Comparison of ENCODE assay signal across 19 cellular contexts in the genomic region with DNA sequence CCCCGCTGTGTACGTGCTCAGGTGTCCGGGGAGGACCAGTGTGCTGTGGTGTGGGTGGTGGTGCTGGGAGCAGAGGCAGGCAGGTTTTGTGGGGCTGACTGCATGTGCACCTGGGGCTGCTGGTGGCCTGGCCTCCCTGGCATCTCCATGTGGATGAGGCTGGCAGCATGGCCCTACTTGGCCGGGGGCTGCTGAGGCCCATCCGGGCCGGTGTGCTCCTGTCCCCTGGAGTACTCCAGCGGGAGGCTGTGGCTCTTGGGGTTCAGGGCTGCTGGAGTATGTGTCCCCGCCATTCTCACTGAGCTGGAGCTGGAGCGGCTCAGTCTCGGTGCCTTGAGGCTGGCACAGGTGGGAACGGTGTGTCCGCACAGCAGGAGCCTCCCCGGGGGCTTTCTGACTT. TPM values are rescaled to one million over a fixed set of nuclear protein-coding genes. Genes with fewer than 3 reads are reported as not detected.
DNase-seq lines count a peak whose midpoint lies in the region; ATAC-seq, FAIRE-seq and TF ChIP-seq lines count a peak whose summit lies in the region.
"Had no signal": no experiment of that assay in that cellular context is flagged by ENCODE, and none has a peak within 500 bp of the region (broad histone marks: within the 10 kb centered on the region; RNA-seq: fewer than 3 reads in every experiment).

No MANE protein-coding gene starts in this region.

- CTCF ChIA-PET in HepG2 (lab: Yijun Ruan, JAX; ENCODE audit: low intra/inter-chr PET ratio, low total read pairs), result no interaction called here

- no peak for TF ChIP-seq RAD21 in HepG2 (CRISPR knock-in tag; IDR thresholded peaks at IDR 0.05)

- H3K4me1 ChIP-seq in HepG2 (ENCODE audit: insufficient read depth, low read length) (no peaks in the 10 kb centered on the region), right lobe of liver (no peaks in the 10 kb centered on the region), neuronal stem cell (ENCODE audit: control insufficient read depth in 2 of 2, insufficient read depth in 1 of 2, low read depth in 1 of 2, low read length in 2 of 2) (peaks cover 22 to 24% of the 10 kb centered on the region in 2 donors)

- no TSS peak for BruUV-seq in HepG2 (replicated peaks; lab: Mats Ljungman, UMichigan)

- TF ChIP-seq POLR2A in HepG2 (IDR thresholded peaks at IDR 0.05; ENCODE audit: insufficient read depth in 1 of 2, low read depth in 2 of 2, low read length in 2 of 2) (no peak), right lobe of liver (IDR thresholded peaks at IDR 0.05) (no peak)

- H3K27me3 Mint-ChIP-seq in brain, result peaks cover 7% of the 10 kb centered on the region
- H3K27me3 Mint-ChIP-seq: B cell; CD4-positive, alpha-beta memory T cell had no signal

- H3K9ac ChIP-seq in HepG2 (ENCODE audit: insufficient read depth, low read depth, low read length) (no peak overlapping the region), neuronal stem cell (ENCODE audit: low read depth, low read length, poor library complexity) (no peak overlapping the region)

- WGBS in HepG2 (ENCODE audit: low lambda C conversion rate), result 0% methylated on average over 1 of the region's 13 CpGs
- WGBS in right lobe of liver (ENCODE audit: insufficient coverage, low coverage, low lambda C conversion rate, missing lambda C conversion rate), result 18% methylated on average over 3 of the region's 13 CpGs
- WGBS in neuronal stem cell (ENCODE audit: extremely low coverage in 2 of 2, insufficient read length in 2 of 2, insufficient replicate concordance in 1 of 2), 2 donors, result no CpG with 5 or more reads among the region's 13 CpGs

- no peak overlapping the region for H3K27ac ChIP-seq in HepG2 (ENCODE audit: extremely low read length, insufficient read depth, low read length)
- no peak overlapping the region for H3K27ac ChIP-seq in right lobe of liver
- H3K27ac ChIP-seq in neuronal stem cell (replicated peaks; ENCODE audit: low read length), result no peak overlapping the region
- H3K27ac ChIP-seq: 22Rv1 had no signal

- H2BK15ac ChIP-seq in neuronal stem cell (ENCODE audit: low read length), result peak overlapping the region; percentile 100

- H3K9me3 ChIP-seq in HepG2 (ENCODE audit: low read length) (peaks cover 12% of the 10 kb centered on the region; the same call in 1 of the 2 replicates), right lobe of liver (no peaks in the 10 kb centered on the region), neuronal stem cell (replicated peaks in 1 of 2; ENCODE audit: control insufficient read depth in 2 of 2, insufficient read depth in 1 of 2, low read depth in 1 of 2, low read length in 2 of 2) (peaks cover 3 to 5% of the 10 kb centered on the region in 2 donors)

- TF ChIP-seq EP300 in HepG2 (IDR thresholded peaks at IDR 0.05; ENCODE audit: low read depth in 2 of 2, low read length in 2 of 2) (no peak), HepG2 (CRISPR knock-in tag; IDR thresholded peaks at IDR 0.05; ENCODE audit: borderline replicate concordance) (no peak)

- TF ChIP-seq CTCF in HepG2 (CRISPR knock-in tag; IDR thresholded peaks at IDR 0.05) (no peak), right lobe of liver (IDR thresholded peaks at IDR 0.05) (no peak), brain (conservative IDR thresholded peaks at IDR 0.05) (no peak)

- POLR2A ChIA-PET in HepG2 (lab: Yijun Ruan, JAX), result no interaction called here

- H3K4me1 Mint-ChIP-seq in brain, result peaks cover 50% of the 10 kb centered on the region
- H3K4me1 Mint-ChIP-seq: B cell had no signal

- peak overlapping the region; percentile 87 for H2BK120ac ChIP-seq in neuronal stem cell (ENCODE audit: low read depth, low read length)

- no peak for FAIRE-seq in HepG2 (lab: Jason Lieb, UNC)
- FAIRE-seq: A204.1, G401.6, GM12892 had no signal

- no peak overlapping the region for H3K4me3 ChIP-seq in HepG2 (replicated peaks in 1 of 3; ENCODE audit: insufficient read depth in 1 of 3, low read depth in 2 of 3, low read length in 3 of 3)
- no peak overlapping the region for H3K4me3 ChIP-seq in right lobe of liver
- no peak overlapping the region for H3K4me3 ChIP-seq in neuronal stem cell (ENCODE audit: low read length in 2 of 2)

- peaks cover 20 to 60% of the 10 kb centered on the region in 2 experiments for H3K27me3 ChIP-seq in HepG2 (ENCODE audit: control insufficient read depth in 1 of 2, insufficient read depth in 2 of 2, low read length in 2 of 2)
- H3K27me3 ChIP-seq in right lobe of liver, result no peaks in the 10 kb centered on the region
- H3K27me3 ChIP-seq in neuronal stem cell (ENCODE audit: control insufficient read depth in 3 of 3, insufficient read depth in 3 of 3, low read depth in 1 of 3, low read length in 3 of 3), result peaks cover 0 to 54% (median 0%) of the 10 kb centered on the region in 3 experiments

- H3K27ac Mint-ChIP-seq in brain, result peak overlapping the region in 3 of 5 experiments; percentile 55 to 68 (median 61)
- H3K27ac Mint-ChIP-seq: B cell; CD4-positive, alpha-beta memory T cell had no signal

- H2BK12ac ChIP-seq in neuronal stem cell (ENCODE audit: low read length), result peak overlapping the region; percentile 100

- ATAC-seq in HepG2 (no peak), right lobe of liver (no peak)
- ATAC-seq: HCT116 had no signal

- H3K9me3 Mint-ChIP-seq in brain, result peaks cover 0 to 5% (median 0%) of the 10 kb centered on the region in 5 experiments

- H3K4me3 Mint-ChIP-seq in brain, result no peak overlapping the region
- H3K4me3 Mint-ChIP-seq: B cell; CD4-positive, alpha-beta memory T cell had no signal

- H3K23ac ChIP-seq in neuronal stem cell (ENCODE audit: low read depth, low read length, poor library complexity), result peak overlapping the region; percentile 89

- H3K36me3 Mint-ChIP-seq in brain, result no peaks in the 10 kb centered on the region
- H3K36me3 Mint-ChIP-seq: CD4-positive, alpha-beta memory T cell had no signal

- H3K4me2 ChIP-seq in HepG2 (ENCODE audit: low read depth, low read length) (no peak overlapping the region), neuronal stem cell (ENCODE audit: insufficient read depth, low read length, poor library complexity, severe bottlenecking) (no peak overlapping the region)

- H4K91ac ChIP-seq in neuronal stem cell (ENCODE audit: low read depth, low read length, poor library complexity), result no peak overlapping the region

- peak overlapping the region; percentile 98 for H2AK5ac ChIP-seq in neuronal stem cell (ENCODE audit: low read depth, low read length)

- peaks cover 3% of the 10 kb centered on the region; the same call in 1 of the 2 replicates for H4K20me1 ChIP-seq in HepG2 (ENCODE audit: insufficient read depth, low read length)

- H3K36me3 ChIP-seq in HepG2 (replicated peaks in 1 of 2; ENCODE audit: control insufficient read depth in 1 of 2, insufficient read depth in 2 of 2, low read length in 2 of 2) (no peaks in the 10 kb centered on the region), right lobe of liver (no peaks in the 10 kb centered on the region), neuronal stem cell (replicated peaks in 1 of 2; ENCODE audit: control insufficient read depth in 2 of 2, insufficient read depth in 2 of 2, low read length in 2 of 2) (no peaks in the 10 kb centered on the region)

- intact Hi-C loops in HepG2 (cut with micrococcal nuclease; ENCODE audit: unreplicated experiment) (no loop called here), right lobe of liver (cut with DNase I) (loop anchor here in 1 of 2 donors (10.0 kb wide), 1 partner anchor 172 kb away; no protein-coding TSS in a partner anchor)

- no peak for DNase-seq in HepG2 (ENCODE audit: low spot score)
- no peak for DNase-seq in right lobe of liver
- DNase-seq in neuronal stem cell (ENCODE audit: low spot score), result no peak
- no peak for DNase-seq in effector CD8-positive, alpha-beta T cell (lab: John Stamatoyannopoulos, UW)
- no peak for DNase-seq in DMS114 treated with DMSO at 0.1 percent for 48 hours (lab: John Stamatoyannopoulos, UW; ENCODE audit: unreplicated experiment)
- DNase-seq: C1 segment of cervical spinal cord; Calu3; CD4-positive, alpha-beta memory T cell; COR-L47; DMS153; DND-41; GOT3 had no signal

- H4K8ac ChIP-seq in neuronal stem cell (ENCODE audit: low read depth, low read length), result no peak overlapping the region

- in situ Hi-C loops in HepG2 (cut with HindIII; ENCODE audit: extremely low pct_ligation_motif_present, low pct_unique_long_range_greater_than_20kb), result no loop called here

- no peak overlapping the region for H2AFZ ChIP-seq in HepG2 (ENCODE audit: low read length)
- no peak overlapping the region for H2AFZ ChIP-seq in neuronal stem cell (ENCODE audit: low read length)

- no peaks in the 10 kb centered on the region for H3K79me1 ChIP-seq in neuronal stem cell (ENCODE audit: low read depth, low read length)

- peak overlapping the region; percentile 85 for H3K18ac ChIP-seq in neuronal stem cell (ENCODE audit: low read length)

- peak overlapping the region; percentile 98 for H2BK5ac ChIP-seq in neuronal stem cell (ENCODE audit: low read length)

- no peaks in the 10 kb centered on the region for H3K79me2 ChIP-seq in HepG2 (ENCODE audit: insufficient read depth, low read length)

- no peak overlapping the region for H3K4ac ChIP-seq in neuronal stem cell (ENCODE audit: low read length)

- peak overlapping the region; percentile 89 for H3K14ac ChIP-seq in neuronal stem cell (ENCODE audit: low read length)

RNA-seq across cellular contexts. Expression of a gene that starts 20.8 kb away (rescaled TPM):
- 38.3 and 39.6 TPM in 2 replicates for total RNA-seq in HepG2 (2016; rRNA removed; fragmentation: Illumina TruSeq; extraction: Trizol)
- 20.2 and 25.8 TPM in 2 replicates for total RNA-seq in HepG2 (2016; cell fraction: cytosol; rRNA removed; fragmentation: Illumina TruSeq; extraction: Trizol; ENCODE audit: low read depth)
- total RNA-seq in HepG2 (2016; cell fraction: insoluble cytoplasmic fraction; rRNA removed; fragmentation: Illumina TruSeq; extraction: Trizol), result 37.8 and 38.9 TPM in 2 replicates
- 53.4 and 59.7 TPM in 2 replicates for total RNA-seq in HepG2 (2016; cell fraction: membrane; rRNA removed; fragmentation: Illumina TruSeq; extraction: Trizol)
- total RNA-seq in HepG2 (2016; cell fraction: nucleus; rRNA removed; fragmentation: Illumina TruSeq; extraction: Trizol), result 27.1 and 27.5 TPM in 2 replicates
- polyA plus RNA-seq in HepG2 (2011; rRNA removed), result 16.1 and 21.0 TPM in 2 replicates
- polyA plus RNA-seq in HepG2 (2011; cell fraction: cytosol; rRNA removed), result 16.3 and 20.9 TPM in 2 replicates
- polyA plus RNA-seq in HepG2 (2011; cell fraction: nucleus; rRNA removed), result 49.0 and 57.5 TPM in 2 replicates
- polyA plus RNA-seq in HepG2 (2012), result 13.3 and 14.5 TPM in 2 replicates
- polyA plus RNA-seq in HepG2 (2016; cell fraction: cytosol; fragmentation: Illumina TruSeq; extraction: Trizol; ENCODE audit: low read depth), result 27.1 and 37.0 TPM in 2 replicates
- polyA plus RNA-seq in HepG2 (2016; cell fraction: insoluble cytoplasmic fraction; fragmentation: Illumina TruSeq; extraction: Trizol; ENCODE audit: low read depth), result 36.5 and 40.8 TPM in 2 replicates
- 47.4 and 49.9 TPM in 2 replicates for polyA plus RNA-seq in HepG2 (2016; cell fraction: membrane; fragmentation: Illumina TruSeq; extraction: Trizol; ENCODE audit: low read depth)
- 44.7 and 46.3 TPM in 2 replicates for polyA plus RNA-seq in HepG2 (2016; cell fraction: nucleus; fragmentation: Illumina TruSeq; extraction: Trizol; ENCODE audit: insufficient read depth, low read depth)
- 15.3 and 46.5 TPM in 2 replicates for polyA minus RNA-seq in HepG2 (2011; rRNA and poly(A)+ RNA removed; ENCODE audit: low replicate concordance)
- polyA minus RNA-seq in HepG2 (2011; cell fraction: cytosol; rRNA and poly(A)+ RNA removed), result 9.7 and 12.0 TPM in 2 replicates
- polyA minus RNA-seq in HepG2 (2011; cell fraction: nucleus; rRNA and poly(A)+ RNA removed), result 18.4 and 20.1 TPM in 2 replicates
- total RNA-seq in right lobe of liver, result 10 to 100 TPM in 3 of 6 experiments, 1 to 10 TPM in 3; 7.4 to 24.3 (median 10.5) TPM
- polyA plus RNA-seq in brain (ENCODE audit: insufficient read depth, low read depth, low replicate concordance), result 39.1 TPM
- 12.4 TPM for polyA plus RNA-seq in neuronal stem cell (2013, experiment 1 of 2)
- polyA plus RNA-seq in neuronal stem cell (2013, experiment 2 of 2), result 12.5 TPM

RNA-seq across cellular contexts. Expression of a gene that starts 41.6 kb away (rescaled TPM):
- total RNA-seq in HepG2 (2016; rRNA removed; fragmentation: Illumina TruSeq; extraction: Trizol) (83.9 and 128 TPM in 2 replicates), right lobe of liver (100 to 1,000 TPM in 4 of 6 experiments, 10 to 100 TPM in 2; 76.5 to 166 (median 122) TPM)
- total RNA-seq in HepG2 (2016; cell fraction: cytosol; rRNA removed; fragmentation: Illumina TruSeq; extraction: Trizol; ENCODE audit: low read depth), result 51.3 and 72.8 TPM in 2 replicates
- 89.5 and 137 TPM in 2 replicates for total RNA-seq in HepG2 (2016; cell fraction: insoluble cytoplasmic fraction; rRNA removed; fragmentation: Illumina TruSeq; extraction: Trizol)
- total RNA-seq in HepG2 (2016; cell fraction: membrane; rRNA removed; fragmentation: Illumina TruSeq; extraction: Trizol), result 77.4 and 86.1 TPM in 2 replicates
- 76.0 and 95.5 TPM in 2 replicates for total RNA-seq in HepG2 (2016; cell fraction: nucleus; rRNA removed; fragmentation: Illumina TruSeq; extraction: Trizol)
- polyA plus RNA-seq in HepG2 (2011; rRNA removed) (135 and 164 TPM in 2 replicates), brain (ENCODE audit: insufficient read depth, low read depth, low replicate concordance) (122 TPM)
- polyA plus RNA-seq in HepG2 (2011; cell fraction: cytosol; rRNA removed), result 82.7 and 131 TPM in 2 replicates
- polyA plus RNA-seq in HepG2 (2011; cell fraction: nucleus; rRNA removed), result 155 and 197 TPM in 2 replicates
- polyA plus RNA-seq in HepG2 (2012), result 64.5 and 73.8 TPM in 2 replicates
- 84.3 and 98.6 TPM in 2 replicates for polyA plus RNA-seq in HepG2 (2016; cell fraction: cytosol; fragmentation: Illumina TruSeq; extraction: Trizol; ENCODE audit: low read depth)
- polyA plus RNA-seq in HepG2 (2016; cell fraction: insoluble cytoplasmic fraction; fragmentation: Illumina TruSeq; extraction: Trizol; ENCODE audit: low read depth), result 87.8 and 97.0 TPM in 2 replicates
- polyA plus RNA-seq in HepG2 (2016; cell fraction: membrane; fragmentation: Illumina TruSeq; extraction: Trizol; ENCODE audit: low read depth), result 69.1 and 85.3 TPM in 2 replicates
- polyA plus RNA-seq in HepG2 (2016; cell fraction: nucleus; fragmentation: Illumina TruSeq; extraction: Trizol; ENCODE audit: insufficient read depth, low read depth), result 191 and 194 TPM in 2 replicates
- polyA minus RNA-seq in HepG2 (2011; rRNA and poly(A)+ RNA removed; ENCODE audit: low replicate concordance), result 95.9 and 234 TPM in 2 replicates
- polyA minus RNA-seq in HepG2 (2011; cell fraction: cytosol; rRNA and poly(A)+ RNA removed), result 32.9 and 45.5 TPM in 2 replicates
- 23.3 and 29.3 TPM in 2 replicates for polyA minus RNA-seq in HepG2 (2011; cell fraction: nucleus; rRNA and poly(A)+ RNA removed)
- 63.2 TPM for polyA plus RNA-seq in neuronal stem cell (2013, experiment 1 of 2)
- 64.3 TPM for polyA plus RNA-seq in neuronal stem cell (2013, experiment 2 of 2)

RNA-seq across cellular contexts. Expression of a gene that starts 41.8 kb away (rescaled TPM):
- total RNA-seq in HepG2 (2016; rRNA removed; fragmentation: Illumina TruSeq; extraction: Trizol) (3.9 and 6.5 TPM in 2 replicates), right lobe of liver (1 to 10 TPM; 3.1 to 7.1 (median 4.5) TPM)
- 1.5 and 2.2 TPM in 2 replicates for total RNA-seq in HepG2 (2016; cell fraction: cytosol; rRNA removed; fragmentation: Illumina TruSeq; extraction: Trizol; ENCODE audit: low read depth)
- total RNA-seq in HepG2 (2016; cell fraction: insoluble cytoplasmic fraction; rRNA removed; fragmentation: Illumina TruSeq; extraction: Trizol), result 3.5 and 5.4 TPM in 2 replicates
- total RNA-seq in HepG2 (2016; cell fraction: membrane; rRNA removed; fragmentation: Illumina TruSeq; extraction: Trizol), result 1.7 and 1.8 TPM in 2 replicates
- total RNA-seq in HepG2 (2016; cell fraction: nucleus; rRNA removed; fragmentation: Illumina TruSeq; extraction: Trizol), result 6.4 and 6.8 TPM in 2 replicates
- polyA plus RNA-seq in HepG2 (2011; rRNA removed) (2.6 and 3.1 TPM in 2 replicates), brain (ENCODE audit: insufficient read depth, low read depth, low replicate concordance) (15.4 TPM)
- polyA plus RNA-seq in HepG2 (2011; cell fraction: cytosol; rRNA removed), result 2.5 and 3.1 TPM in 2 replicates
- 7.8 and 8.8 TPM in 2 replicates for polyA plus RNA-seq in HepG2 (2011; cell fraction: nucleus; rRNA removed)
- polyA plus RNA-seq in HepG2 (2012), result 1.3 and 1.7 TPM in 2 replicates
- 0.84 and 1.9 TPM in 2 replicates for polyA plus RNA-seq in HepG2 (2016; cell fraction: cytosol; fragmentation: Illumina TruSeq; extraction: Trizol; ENCODE audit: low read depth)
- 2.3 and 3.3 TPM in 2 replicates for polyA plus RNA-seq in HepG2 (2016; cell fraction: insoluble cytoplasmic fraction; fragmentation: Illumina TruSeq; extraction: Trizol; ENCODE audit: low read depth)
- polyA plus RNA-seq in HepG2 (2016; cell fraction: membrane; fragmentation: Illumina TruSeq; extraction: Trizol; ENCODE audit: low read depth), result 0.73 and 1.3 TPM in 2 replicates
- 8.2 and 9.2 TPM in 2 replicates for polyA plus RNA-seq in HepG2 (2016; cell fraction: nucleus; fragmentation: Illumina TruSeq; extraction: Trizol; ENCODE audit: insufficient read depth, low read depth)
- 6.7 and 28.4 TPM in 2 replicates for polyA minus RNA-seq in HepG2 (2011; rRNA and poly(A)+ RNA removed; ENCODE audit: low replicate concordance)
- 1.3 and 3.0 TPM in 2 replicates for polyA minus RNA-seq in HepG2 (2011; cell fraction: cytosol; rRNA and poly(A)+ RNA removed)
- polyA minus RNA-seq in HepG2 (2011; cell fraction: nucleus; rRNA and poly(A)+ RNA removed), result 7.5 and 8.9 TPM in 2 replicates
- polyA plus RNA-seq in neuronal stem cell (2013, experiment 1 of 2), result 7.1 TPM
- 7.9 TPM for polyA plus RNA-seq in neuronal stem cell (2013, experiment 2 of 2)

RNA-seq across cellular contexts. Expression of a gene that starts 42.9 kb away (rescaled TPM):
- total RNA-seq in HepG2 (2016; rRNA removed; fragmentation: Illumina TruSeq; extraction: Trizol), result 0.14 and 0.15 TPM in 2 replicates
- total RNA-seq in HepG2 (2016; cell fraction: cytosol; rRNA removed; fragmentation: Illumina TruSeq; extraction: Trizol; ENCODE audit: low read depth), result under 0.01 TPM in 1 of 2 replicates, not detected in the other
- total RNA-seq in HepG2 (2016; cell fraction: insoluble cytoplasmic fraction; rRNA removed; fragmentation: Illumina TruSeq; extraction: Trizol), result 0.12 and 0.22 TPM in 2 replicates
- total RNA-seq in HepG2 (2016; cell fraction: membrane; rRNA removed; fragmentation: Illumina TruSeq; extraction: Trizol), result 0.06 and 0.10 TPM in 2 replicates
- 0.19 and 0.22 TPM in 2 replicates for total RNA-seq in HepG2 (2016; cell fraction: nucleus; rRNA removed; fragmentation: Illumina TruSeq; extraction: Trizol)
- 0.67 and 1.3 TPM in 2 replicates for polyA plus RNA-seq in HepG2 (2011; rRNA removed)
- polyA plus RNA-seq in HepG2 (2011; cell fraction: cytosol; rRNA removed), result 0.32 and 0.78 TPM in 2 replicates
- polyA plus RNA-seq in HepG2 (2011; cell fraction: nucleus; rRNA removed), result 6.0 and 6.1 TPM in 2 replicates
- polyA plus RNA-seq in HepG2 (2012), result 0.11 and 0.15 TPM in 2 replicates
- 0.05 TPM in 1 of 2 replicates, not detected in the other for polyA plus RNA-seq in HepG2 (2016; cell fraction: cytosol; fragmentation: Illumina TruSeq; extraction: Trizol; ENCODE audit: low read depth)
- 0.10 and 0.20 TPM in 2 replicates for polyA plus RNA-seq in HepG2 (2016; cell fraction: insoluble cytoplasmic fraction; fragmentation: Illumina TruSeq; extraction: Trizol; ENCODE audit: low read depth)
- 0.07 TPM in 1 of 2 replicates, not detected in the other for polyA plus RNA-seq in HepG2 (2016; cell fraction: membrane; fragmentation: Illumina TruSeq; extraction: Trizol; ENCODE audit: low read depth)
- 0.37 and 0.83 TPM in 2 replicates for polyA plus RNA-seq in HepG2 (2016; cell fraction: nucleus; fragmentation: Illumina TruSeq; extraction: Trizol; ENCODE audit: insufficient read depth, low read depth)
- 1.2 TPM in 1 of 2 replicates, not detected in the other for polyA minus RNA-seq in HepG2 (2011; rRNA and poly(A)+ RNA removed; ENCODE audit: low replicate concordance)
- polyA minus RNA-seq in HepG2 (2011; cell fraction: cytosol; rRNA and poly(A)+ RNA removed), result 0.20 TPM in 1 of 2 replicates, not detected in the other
- 0.90 and 1.2 TPM in 2 replicates for polyA minus RNA-seq in HepG2 (2011; cell fraction: nucleus; rRNA and poly(A)+ RNA removed)
- total RNA-seq in right lobe of liver, result 1 to 10 TPM in 5 of 6 experiments, under 1 TPM in 1; 0.37 to 4.6 (median 2.3) TPM
- 5.5 TPM for polyA plus RNA-seq in brain (ENCODE audit: insufficient read depth, low read depth, low replicate concordance)
- 4.2 TPM for polyA plus RNA-seq in neuronal stem cell (2013, experiment 1 of 2)
- polyA plus RNA-seq in neuronal stem cell (2013, experiment 2 of 2), result 4.0 TPM
